In the genomic region with DNA sequence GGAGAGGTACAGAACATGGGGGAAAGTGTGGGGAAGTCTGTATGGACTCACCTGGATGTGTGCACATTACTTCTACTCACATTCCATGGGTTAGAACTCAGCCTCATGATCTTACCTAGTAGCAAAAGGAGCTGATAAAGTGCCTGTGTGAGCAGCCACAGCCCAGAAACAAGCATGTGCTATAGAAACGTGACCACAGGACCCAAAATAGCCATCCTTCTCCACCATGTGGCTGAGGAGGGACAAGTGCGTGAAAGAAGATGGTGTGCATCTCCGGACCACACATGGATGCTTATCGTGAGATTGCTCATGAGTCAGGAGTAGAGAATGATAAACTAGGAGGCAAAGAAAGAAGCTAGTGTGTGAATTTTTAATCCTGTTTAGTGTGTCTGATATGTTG, we compare ENCODE assay signal across 29 cellular contexts.
"Had no signal": no experiment of that assay in that cellular context is flagged by ENCODE, and none has a peak within 500 bp of the region (broad histone marks: within the 10 kb centered on the region; RNA-seq: fewer than 3 reads in every experiment).

No MANE protein-coding gene starts in this region.

- ATAC-seq: activated CD4-positive, CD25-positive, alpha-beta regulatory T cell treated with anti-CD3 and anti-CD28 coated beads, Interleukin-2, amount 50 U/mL, for 24 hours; activated CD8-positive, alpha-beta T cell treated with anti-CD3 and anti-CD28 coated beads for 36 hours; activated T-cell treated with anti-CD3 and anti-CD28 coated beads, Interleukin-2, amount 50 U/mL, for 4 hours; effector memory CD8-positive, alpha-beta T cell; foreskin keratinocyte; gastrocnemius medialis; T-helper 17 cell had no signal

- H3K36me3 ChIP-seq: ascending aorta, brain microvascular endothelial cell, esophagus muscularis mucosa, gastrocnemius medialis, WERI-Rb-1 had no signal

- H3K4me3 ChIP-seq: ascending aorta, esophagus muscularis mucosa, gastrocnemius medialis had no signal

- DNase-seq: activated B cell treated with CpG ODN at 0.5 μM for 24 hours; activated CD4-positive, alpha-beta T cell treated with anti-CD3 and anti-CD28 coated beads for 48 hours; activated CD4-positive, alpha-beta T cell treated with anti-CD3 and anti-CD28 coated beads, Interleukin-2, amount 50 U/mL, for 1 hour; activated CD4-positive, alpha-beta T cell treated with anti-CD3 and anti-CD28 coated beads, Interleukin-2, amount 50 U/mL, for 48 hours; activated CD8-positive, alpha-beta memory T cell treated with anti-CD3 and anti-CD28 coated beads for 24 hours; activated CD8-positive, alpha-beta T cell treated with anti-CD3 and anti-CD28 coated beads for 36 hours; activated effector memory CD4-positive, alpha-beta T cell treated with anti-CD3 and anti-CD28 coated beads, Interleukin-2, amount 50 U/mL, for 16 hours; activated naive CD4-positive, alpha-beta T cell treated with anti-CD3 and anti-CD28 coated beads for 36 hours; activated naive CD8-positive, alpha-beta T cell treated with anti-CD3 and anti-CD28 coated beads, Interleukin-2, amount 10 ng/mL, durations not matched to agents 7 days and 5 days; activated T-cell treated with anti-CD3 and anti-CD28 coated beads, Interleukin-2, amount 50 U/mL, for 4 hours; brain microvascular endothelial cell; cortex of kidney; dermis blood vessel endothelial cell; effector CD4-positive, alpha-beta T cell; effector memory CD8-positive, alpha-beta T cell; erythroblast; foreskin keratinocyte; gastrocnemius medialis; glutamatergic neuron; T-helper 1 cell; T-helper 17 cell; T1000; WERI-Rb-1 had no signal

- H3K9me3 Mint-ChIP-seq: activated naive CD4-positive, alpha-beta T cell treated with anti-CD3 and anti-CD28 coated beads, Interleukin-2, amount 50 U/mL, for 24 hours had no signal

- H3K27ac ChIP-seq: ascending aorta, brain microvascular endothelial cell, esophagus muscularis mucosa, foreskin keratinocyte, gastrocnemius medialis, WERI-Rb-1 had no signal

- H3K27ac Mint-ChIP-seq: activated B cell treated with CpG ODN at 0.5 μM for 24 hours; activated CD8-positive, alpha-beta T cell treated with anti-CD3 and anti-CD28 coated beads for 36 hours; activated naive CD4-positive, alpha-beta T cell treated with anti-CD3 and anti-CD28 coated beads for 36 hours; activated naive CD4-positive, alpha-beta T cell treated with anti-CD3 and anti-CD28 coated beads, Interleukin-2, amount 50 U/mL, for 24 hours; activated naive CD8-positive, alpha-beta T cell treated with anti-CD3 and anti-CD28 coated beads, Interleukin-2, amount 10 ng/mL, durations not matched to agents 7 days and 5 days; activated T-helper 2 cell treated with anti-CD3 and anti-CD28 coated beads, Interferon-gamma antibody, Interleukin-2, Interleukin-4, amounts not matched to agents 10 μg/mL and 5 μg/mL and 100 μg/mL, durations not matched to agents 14 hours and 24 hours and 36 hours; effector memory CD8-positive, alpha-beta T cell; T-helper 17 cell; T-helper 2 cell treated with Interferon-gamma antibody and Interleukin-4, amounts not matched to agents 5 μg/mL and 100 μg/mL, for 36 hours had no signal

- H3K9me3 ChIP-seq: ascending aorta, esophagus muscularis mucosa, gastrocnemius medialis had no signal

- H3K4me1 ChIP-seq: ascending aorta, esophagus muscularis mucosa, foreskin keratinocyte, gastrocnemius medialis had no signal

- H3K27me3 ChIP-seq: ascending aorta, brain microvascular endothelial cell, esophagus muscularis mucosa, foreskin keratinocyte, gastrocnemius medialis had no signal

- H3K36me3 Mint-ChIP-seq: activated naive CD4-positive, alpha-beta T cell treated with anti-CD3 and anti-CD28 coated beads, Interleukin-2, amount 50 U/mL, for 24 hours; activated naive CD8-positive, alpha-beta T cell treated with anti-CD3 and anti-CD28 coated beads, Interleukin-2, amount 10 ng/mL, durations not matched to agents 7 days and 5 days had no signal
